Comparison of ENCODE assay signal across 1 cellular context in the genomic region with DNA sequence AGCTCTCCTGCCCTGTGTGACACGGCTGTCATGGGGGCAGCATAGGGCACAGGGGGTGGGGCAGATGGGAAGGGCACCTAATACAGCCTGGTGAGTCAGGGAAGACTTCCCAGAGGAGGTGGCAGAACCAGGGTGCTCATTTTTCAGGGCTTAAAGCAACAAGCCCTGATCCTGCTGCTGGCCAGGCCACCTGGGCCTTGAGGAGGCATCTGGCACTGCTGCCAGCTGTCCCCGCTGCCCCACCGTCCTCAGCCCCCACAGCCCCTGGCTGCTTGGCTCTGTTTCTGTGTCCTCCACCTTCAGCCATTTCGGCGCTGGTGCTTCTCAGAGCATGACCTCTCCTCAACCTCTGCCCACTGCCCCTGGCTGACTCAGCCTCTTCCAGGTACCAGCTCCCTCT.
A peak's percentile ranks its signal among the peaks of the same experiment; 100 is the strongest.
TF ChIP-seq lines count a peak whose summit lies in the region.

No MANE protein-coding gene starts in this region.

TF ChIP-seq in HepG2, 621 proteins besides CTCF, POLR2A, EP300 and RAD21:
- TF ChIP-seq RBFOX2 (IDR thresholded peaks at IDR 0.05; ENCODE audit: low read depth, low read length) (peak; percentile 60), AGO2 (optimal IDR thresholded peaks at IDR 0.05; ENCODE audit: low read depth, low read length) (peak; percentile 65), ETV6 (CRISPR knock-in tag; conservative IDR thresholded peaks at IDR 0.05) (no peak), PPARG (CRISPR knock-in tag; conservative IDR thresholded peaks at IDR 0.05) (no peak), SOX6 (IDR thresholded peaks at IDR 0.05) (no peak), SOX6 (CRISPR knock-in tag; IDR thresholded peaks at IDR 0.05) (no peak)
